Comparison of ENCODE assay signal across 1 cellular context in the genomic region with DNA sequence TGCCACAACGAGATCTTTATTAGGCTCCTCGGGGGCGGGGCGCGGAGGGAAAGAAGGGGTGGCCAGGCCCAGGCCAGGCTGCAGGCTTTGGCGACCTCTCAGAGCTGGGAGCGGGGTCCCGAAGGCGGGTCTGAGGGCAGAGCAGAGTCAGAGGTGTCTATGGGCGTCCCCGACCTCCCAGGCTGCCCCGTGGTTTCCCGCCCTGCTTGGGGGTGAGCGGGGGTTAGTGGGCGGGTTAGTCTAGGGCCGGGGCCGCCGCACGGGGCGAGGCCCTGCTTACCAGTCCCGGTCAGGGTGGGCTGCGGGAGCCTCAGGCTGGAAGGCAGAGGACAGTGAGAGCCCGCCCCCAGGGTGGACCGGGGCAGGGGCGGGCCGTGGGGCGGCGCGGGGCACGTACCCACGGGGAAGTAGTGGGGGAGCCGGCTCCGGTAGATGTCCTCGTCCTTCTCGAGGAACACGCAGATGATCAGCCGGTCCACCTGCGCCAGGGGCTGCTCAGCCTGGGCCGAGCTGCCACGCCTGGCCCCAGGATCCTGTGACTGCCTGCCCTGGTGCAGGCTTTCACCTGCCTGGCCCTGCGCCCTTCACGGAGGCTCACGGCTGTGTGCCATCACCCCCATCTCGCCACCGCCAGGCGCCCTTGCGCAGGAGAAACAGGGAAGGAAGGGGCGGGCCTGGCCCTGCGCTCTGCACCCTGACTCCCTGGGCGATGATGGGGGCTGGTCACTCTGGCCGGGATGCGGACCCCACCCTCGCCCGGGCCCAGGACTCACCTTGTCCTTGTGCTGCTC.
A peak's percentile ranks its signal among the peaks of the same experiment; 100 is the strongest.
TF ChIP-seq lines count a peak whose summit lies in the region.

No MANE protein-coding gene starts in this region.

TF ChIP-seq in HepG2, 621 proteins besides CTCF, POLR2A, EP300 and RAD21:
- no peak for TF ChIP-seq NPAS2 (CRISPR knock-in tag; IDR thresholded peaks at IDR 0.05; ENCODE audit: borderline replicate concordance)
- TF ChIP-seq POLR2G (IDR thresholded peaks at IDR 0.05; ENCODE audit: low read depth, low read length) = peak; percentile 37; the same call in 1 of the 2 replicates
- TF ChIP-seq AGO2 (optimal IDR thresholded peaks at IDR 0.05; ENCODE audit: low read depth, low read length) = peak; percentile 81
- TF ChIP-seq RBFOX2 (IDR thresholded peaks at IDR 0.05; ENCODE audit: low read depth, low read length) = 0 out of 2 replicates have a peak, but pooled peaks have one; percentile 50
